In the genomic region with DNA sequence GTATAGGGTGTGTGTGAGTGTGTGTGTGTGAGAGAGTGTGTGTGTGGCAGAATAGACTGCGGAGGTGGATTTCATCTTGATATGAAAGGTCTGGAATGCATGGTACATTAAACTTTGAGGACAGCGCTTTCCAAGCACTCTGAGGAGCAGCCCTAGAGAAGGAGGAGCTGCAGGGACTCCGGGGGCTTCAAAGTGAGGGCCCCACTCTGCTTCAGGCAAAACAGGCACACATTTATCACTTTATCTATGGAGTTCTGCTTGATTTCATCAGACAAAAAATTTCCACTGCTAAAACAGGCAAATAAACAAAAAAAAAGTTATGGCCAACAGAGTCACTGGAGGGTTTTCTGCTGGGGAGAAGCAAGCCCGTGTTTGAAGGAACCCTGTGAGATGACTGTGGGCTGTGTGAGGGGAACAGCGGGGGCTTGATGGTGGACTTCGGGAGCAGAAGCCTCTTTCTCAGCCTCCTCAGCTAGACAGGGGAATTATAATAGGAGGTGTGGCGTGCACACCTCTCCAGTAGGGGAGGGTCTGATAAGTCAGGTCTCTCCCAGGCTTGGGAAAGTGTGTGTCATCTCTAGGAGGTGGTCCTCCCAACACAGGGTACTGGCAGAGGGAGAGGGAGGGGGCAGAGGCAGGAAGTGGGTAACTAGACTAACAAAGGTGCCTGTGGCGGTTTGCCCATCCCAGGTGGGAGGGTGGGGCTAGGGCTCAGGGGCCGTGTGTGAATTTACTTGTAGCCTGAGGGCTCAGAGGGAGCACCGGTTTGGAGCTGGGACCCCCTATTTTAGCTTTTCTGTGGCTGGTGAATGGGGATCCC, we compare ENCODE assay signal across 8 cellular contexts. TPM values are rescaled to one million over a fixed set of nuclear protein-coding genes. Genes with fewer than 3 reads are reported as not detected.
DNase-seq lines count a peak whose midpoint lies in the region; ATAC-seq lines count a peak whose summit lies in the region.

No MANE protein-coding gene starts in this region.

- ATAC-seq in CD4-positive, CD25-positive, alpha-beta regulatory T cell (ENCODE audit: low read depth in 2 of 2): peak; percentile 92 to 95
- peak; percentile 84 for ATAC-seq in activated CD8-positive, alpha-beta T cell treated with anti-CD3 and anti-CD28 coated beads, Interleukin-2, amount 10 ng/mL, durations not matched to agents 7 days and 5 days
- no peak for ATAC-seq in HG03280 (IDR thresholded peaks at IDR 0.05; ENCODE audit: unreplicated experiment)
- ATAC-seq in HG02642 (IDR thresholded peaks at IDR 0.05; ENCODE audit: poor library complexity, unreplicated experiment): no peak

- H3K4me1 Mint-ChIP-seq in CD4-positive, CD25-positive, alpha-beta regulatory T cell: peaks cover 4 to 70% (median 37%) of the 10 kb centered on the region in 4 donors
- H3K4me1 Mint-ChIP-seq in activated CD8-positive, alpha-beta T cell treated with anti-CD3 and anti-CD28 coated beads, Interleukin-2, amount 10 ng/mL, durations not matched to agents 7 days and 5 days (ENCODE audit: low read depth): peaks cover 63% of the 10 kb centered on the region

- peaks cover 48% of the 10 kb centered on the region for H3K36me3 ChIP-seq in CD4-positive, CD25-positive, alpha-beta regulatory T cell (ENCODE audit: control insufficient read depth, insufficient read depth, low read length)
- H3K36me3 ChIP-seq in iPS-18a (ENCODE audit: control insufficient read depth, low read depth, low read length): peaks cover 5% of the 10 kb centered on the region

- H3K27me3 ChIP-seq in CD4-positive, CD25-positive, alpha-beta regulatory T cell (ENCODE audit: control insufficient read depth, insufficient read depth, low read length): no peaks in the 10 kb centered on the region
- no peaks in the 10 kb centered on the region for H3K27me3 ChIP-seq in iPS-18a (ENCODE audit: control insufficient read depth, insufficient read depth, low read length)

- CTCF ChIA-PET in activated CD8-positive, alpha-beta T cell treated with anti-CD3 and anti-CD28 coated beads, Interleukin-2, amount 10 ng/mL, durations not matched to agents 7 days and 5 days (lab: Charles Lee): interaction anchor here (0.8 to 2.0 kb wide), 4 partner anchors 14 to 58 kb away, joined by 3 to 9 read pairs (median 5); partner anchors contain the start of genes FAM167B and LCK

- H3K36me3 Mint-ChIP-seq in CD4-positive, CD25-positive, alpha-beta regulatory T cell: peaks cover 33% of the 10 kb centered on the region
- H3K36me3 Mint-ChIP-seq in activated CD8-positive, alpha-beta T cell treated with anti-CD3 and anti-CD28 coated beads, Interleukin-2, amount 10 ng/mL, durations not matched to agents 7 days and 5 days (ENCODE audit: low read depth): peaks cover 76% of the 10 kb centered on the region

- H3K27ac ChIP-seq in CD4-positive, CD25-positive, alpha-beta regulatory T cell (ENCODE audit: insufficient read depth, low read length, poor library complexity, severe bottlenecking): peak overlapping the region; percentile 79
- no peak overlapping the region for H3K27ac ChIP-seq in iPS-18a (ENCODE audit: low read length)

- no peaks in the 10 kb centered on the region for H3K9me3 ChIP-seq in CD4-positive, CD25-positive, alpha-beta regulatory T cell (ENCODE audit: control insufficient read depth in 2 of 2, low read length in 2 of 2)
- no peaks in the 10 kb centered on the region for H3K9me3 ChIP-seq in iPS-18a (ENCODE audit: control insufficient read depth, low read depth, low read length)

- POLR2A ChIA-PET in activated CD8-positive, alpha-beta T cell treated with anti-CD3 and anti-CD28 coated beads, Interleukin-2, amount 10 ng/mL, durations not matched to agents 7 days and 5 days (lab: Charles Lee): interaction anchor here (0.7 to 2.1 kb wide), 4 partner anchors 17 to 22 kb away, joined by 4 to 15 read pairs (median 5); partner anchors contain the start of gene LCK

- DNase-seq in CD4-positive, CD25-positive, alpha-beta regulatory T cell: peak; percentile 72 to 89 (median 81)
- DNase-seq in NCI-H1436 treated with DMSO at 0.1 percent for 48 hours (lab: John Stamatoyannopoulos, UW) (peak; percentile 82), SKM-1 (lab: John Stamatoyannopoulos, UW; ENCODE audit: unreplicated experiment) (no peak)
- DNase-seq in activated CD8-positive, alpha-beta T cell treated with anti-CD3 and anti-CD28 coated beads, Interleukin-2, amount 10 ng/mL, durations not matched to agents 7 days and 5 days: peak; percentile 87
- peak; percentile 47 for DNase-seq in stimulated activated CD8-positive, alpha-beta memory T cell treated with anti-CD3 and anti-CD28 coated beads, Interleukin-7, amount 100 ng/mL, for 24 hours (ENCODE audit: low read depth)

- H3K4me1 ChIP-seq in CD4-positive, CD25-positive, alpha-beta regulatory T cell (ENCODE audit: control insufficient read depth, insufficient read depth, low read length, poor library complexity, severe bottlenecking): peaks cover 53% of the 10 kb centered on the region
- H3K4me1 ChIP-seq in iPS-18a (ENCODE audit: control insufficient read depth, low read depth, low read length): peaks cover 15% of the 10 kb centered on the region

- peak overlapping the region; percentile 72 for H3K4me3 ChIP-seq in CD4-positive, CD25-positive, alpha-beta regulatory T cell (ENCODE audit: low read depth, low read length)
- H3K4me3 ChIP-seq in iPS-18a (ENCODE audit: low read length): peak overlapping the region; percentile 13

- H3K9ac ChIP-seq in iPS-18a (ENCODE audit: low read length): peak overlapping the region; percentile 5

- peak overlapping the region; percentile 93 to 99 (median 97) for H3K27ac Mint-ChIP-seq in CD4-positive, CD25-positive, alpha-beta regulatory T cell
- peak overlapping the region; percentile 86 for H3K27ac Mint-ChIP-seq in activated CD8-positive, alpha-beta T cell treated with anti-CD3 and anti-CD28 coated beads, Interleukin-2, amount 10 ng/mL, durations not matched to agents 7 days and 5 days

- peak overlapping the region; percentile 85 to 93 (median 90) for H3K4me3 Mint-ChIP-seq in CD4-positive, CD25-positive, alpha-beta regulatory T cell
- H3K4me3 Mint-ChIP-seq in activated CD8-positive, alpha-beta T cell treated with anti-CD3 and anti-CD28 coated beads, Interleukin-2, amount 10 ng/mL, durations not matched to agents 7 days and 5 days: peak overlapping the region; percentile 59

- H3K9me3 Mint-ChIP-seq in CD4-positive, CD25-positive, alpha-beta regulatory T cell: no peaks in the 10 kb centered on the region
- H3K9me3 Mint-ChIP-seq in activated CD8-positive, alpha-beta T cell treated with anti-CD3 and anti-CD28 coated beads, Interleukin-2, amount 10 ng/mL, durations not matched to agents 7 days and 5 days (ENCODE audit: insufficient read depth): no peaks in the 10 kb centered on the region

- no peaks in the 10 kb centered on the region for H3K27me3 Mint-ChIP-seq in CD4-positive, CD25-positive, alpha-beta regulatory T cell
- H3K27me3 Mint-ChIP-seq in activated CD8-positive, alpha-beta T cell treated with anti-CD3 and anti-CD28 coated beads, Interleukin-2, amount 10 ng/mL, durations not matched to agents 7 days and 5 days (ENCODE audit: low read depth): no peaks in the 10 kb centered on the region

RNA-seq across cellular contexts. Expression of gene HDAC1, which starts 18.3 kb away (rescaled TPM):
- 98.2 TPM for total RNA-seq in CD4-positive, CD25-positive, alpha-beta regulatory T cell
- 100 to 1,000 TPM; 132 to 150 (median 147) TPM for polyA plus RNA-seq in CD4-positive, CD25-positive, alpha-beta regulatory T cell
- 100 to 1,000 TPM; 219 to 227 TPM for total RNA-seq in activated CD8-positive, alpha-beta T cell treated with anti-CD3 and anti-CD28 coated beads, Interleukin-2, amount 10 ng/mL, durations not matched to agents 7 days and 5 days

RNA-seq across cellular contexts. Expression of gene LCK, which starts 22.5 kb away (rescaled TPM):
- 388 TPM for total RNA-seq in CD4-positive, CD25-positive, alpha-beta regulatory T cell
- 1,000 to 10,000 TPM in 2 of 4 donors, 100 to 1,000 TPM in 2; 968 to 1,114 (median 1,027) TPM for polyA plus RNA-seq in CD4-positive, CD25-positive, alpha-beta regulatory T cell
- 100 to 1,000 TPM; 464 to 488 TPM for total RNA-seq in activated CD8-positive, alpha-beta T cell treated with anti-CD3 and anti-CD28 coated beads, Interleukin-2, amount 10 ng/mL, durations not matched to agents 7 days and 5 days

RNA-seq across cellular contexts. Expression of gene FAM167B, which starts 26.6 kb away (rescaled TPM):
- total RNA-seq in CD4-positive, CD25-positive, alpha-beta regulatory T cell: 0.44 TPM
- polyA plus RNA-seq in CD4-positive, CD25-positive, alpha-beta regulatory T cell: not detected
- total RNA-seq in activated CD8-positive, alpha-beta T cell treated with anti-CD3 and anti-CD28 coated beads, Interleukin-2, amount 10 ng/mL, durations not matched to agents 7 days and 5 days: under 1 TPM; 0.78 to 0.90 TPM

RNA-seq across cellular contexts. Expression of gene EIF3I, which starts 51.4 kb away (rescaled TPM):
- total RNA-seq in CD4-positive, CD25-positive, alpha-beta regulatory T cell: 123 TPM
- 100 to 1,000 TPM; 191 to 216 (median 204) TPM for polyA plus RNA-seq in CD4-positive, CD25-positive, alpha-beta regulatory T cell
- total RNA-seq in activated CD8-positive, alpha-beta T cell treated with anti-CD3 and anti-CD28 coated beads, Interleukin-2, amount 10 ng/mL, durations not matched to agents 7 days and 5 days: 100 to 1,000 TPM; 194 to 196 TPM

RNA-seq across cellular contexts. Expression of gene TMEM234, which starts 51.4 kb away (rescaled TPM):
- 14.2 TPM for total RNA-seq in CD4-positive, CD25-positive, alpha-beta regulatory T cell
- polyA plus RNA-seq in CD4-positive, CD25-positive, alpha-beta regulatory T cell: 1 to 10 TPM; 4.6 to 6.2 (median 5.5) TPM
- total RNA-seq in activated CD8-positive, alpha-beta T cell treated with anti-CD3 and anti-CD28 coated beads, Interleukin-2, amount 10 ng/mL, durations not matched to agents 7 days and 5 days: 10 to 100 TPM; 10.6 TPM

Comparison
In these comparisons a context has a peak if more than half of its experiments do, and no peak if none do; other contexts are left out.
1. ATAC-seq: peak in CD4-positive, CD25-positive, alpha-beta regulatory T cell (2 of 2) and activated CD8-positive, alpha-beta T cell treated with anti-CD3 and anti-CD28 coated beads, Interleukin-2, amount 10 ng/mL, durations not matched to agents 7 days and 5 days (single experiment); none in HG03280 (single experiment) and HG02642 (single experiment).